Comparison of ENCODE assay signal across 17 cellular contexts in the genomic region with DNA sequence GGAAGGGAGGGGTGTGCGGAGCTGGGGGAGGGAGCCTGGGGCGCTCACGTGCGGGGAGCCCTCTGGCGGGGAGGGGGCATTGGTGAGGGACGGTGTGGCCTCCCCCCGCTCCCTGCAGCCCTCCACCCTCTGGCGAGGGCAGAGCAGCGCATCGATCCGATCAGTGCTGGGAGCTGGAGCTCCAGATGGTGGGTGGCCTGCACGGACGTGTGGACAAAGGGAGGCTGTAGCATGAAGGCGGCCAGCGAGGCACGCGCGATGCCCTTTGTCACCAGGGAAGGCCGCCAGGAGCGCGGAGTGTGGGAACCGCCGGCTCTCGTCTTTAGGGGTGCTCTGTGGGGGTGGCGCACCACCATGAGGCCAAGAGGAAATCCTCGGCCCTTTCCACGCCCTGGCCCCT. TPM values are rescaled to one million over a fixed set of nuclear protein-coding genes. Genes with fewer than 3 reads are reported as not detected.
"Had no signal": no experiment of that assay in that cellular context is flagged by ENCODE, and none has a peak within 500 bp of the region (broad histone marks: within the 10 kb centered on the region; RNA-seq: fewer than 3 reads in every experiment).

No MANE protein-coding gene starts in this region.

- H3K4me3 Mint-ChIP-seq: activated CD4-positive, alpha-beta T cell treated with anti-CD3 and anti-CD28 coated beads, Interleukin-2, amount 10 ng/mL, durations not matched to agents 7 days and 5 days; activated naive CD4-positive, alpha-beta T cell treated with anti-CD3 and anti-CD28 coated beads for 36 hours; naive thymus-derived CD8-positive, alpha-beta T cell; T-helper 1 cell treated with Interleukin-12 subunit alpha and Interleukin-12 subunit beta and Interleukin-4 antibody, amounts not matched to agents 30 μg/mL and 1 μg/mL, for 36 hours had no signal

- H3K27ac ChIP-seq: gastrocnemius medialis, prostate gland, suprapubic skin had no signal

- H3K36me3 ChIP-seq: gastrocnemius medialis, prostate gland, suprapubic skin, upper lobe of right lung had no signal

- ATAC-seq: gastrocnemius medialis; naive thymus-derived CD8-positive, alpha-beta T cell; sciatic nerve; stimulated activated naive CD8-positive, alpha-beta T cell treated with anti-CD3 and anti-CD28 coated beads, Interleukin-15, Interleukin-2, amounts not matched to agents 100 U/mL and 50 U/mL, for 24 hours had no signal

- FAIRE-seq: colon had no signal

- H3K36me3 Mint-ChIP-seq: naive thymus-derived CD8-positive, alpha-beta T cell had no signal

- H3K9me3 ChIP-seq: gastrocnemius medialis, mucosa of descending colon, prostate gland, suprapubic skin, upper lobe of right lung had no signal

- H3K27ac Mint-ChIP-seq: activated CD4-positive, alpha-beta T cell treated with anti-CD3 and anti-CD28 coated beads, Interleukin-2, amount 10 ng/mL, durations not matched to agents 7 days and 5 days; activated naive CD4-positive, alpha-beta T cell treated with anti-CD3 and anti-CD28 coated beads for 36 hours; naive thymus-derived CD8-positive, alpha-beta T cell; T-helper 1 cell treated with Interleukin-12 subunit alpha and Interleukin-12 subunit beta and Interleukin-4 antibody, amounts not matched to agents 30 μg/mL and 1 μg/mL, for 36 hours had no signal

- H3K4me3 ChIP-seq: gastrocnemius medialis, lung, mucosa of descending colon, prostate gland, suprapubic skin, upper lobe of right lung had no signal

- DNase-seq: activated CD4-positive, alpha-beta T cell treated with anti-CD3 and anti-CD28 coated beads, Interleukin-2, amount 10 ng/mL, durations not matched to agents 7 days and 5 days; activated CD4-positive, CD25-positive, alpha-beta regulatory T cell; activated CD8-positive, alpha-beta memory T cell treated with anti-CD3 and anti-CD28 coated beads for 24 hours; activated naive CD4-positive, alpha-beta T cell treated with anti-CD3 and anti-CD28 coated beads for 36 hours; gastrocnemius medialis; naive thymus-derived CD8-positive, alpha-beta T cell; occipital lobe; stimulated activated CD4-positive, alpha-beta T cell treated with anti-CD3 and anti-CD28 coated beads, Interleukin-2, amount 100 ng/mL, for 24 hours; stimulated activated naive CD8-positive, alpha-beta T cell treated with anti-CD3 and anti-CD28 coated beads, Interleukin-15, Interleukin-2, amounts not matched to agents 100 U/mL and 50 U/mL, for 24 hours had no signal

- H3K9me3 Mint-ChIP-seq: activated CD4-positive, alpha-beta T cell treated with anti-CD3 and anti-CD28 coated beads, Interleukin-2, amount 10 ng/mL, durations not matched to agents 7 days and 5 days; activated naive CD4-positive, alpha-beta T cell treated with anti-CD3 and anti-CD28 coated beads for 36 hours; naive thymus-derived CD8-positive, alpha-beta T cell; T-helper 1 cell treated with Interleukin-12 subunit alpha and Interleukin-12 subunit beta and Interleukin-4 antibody, amounts not matched to agents 30 μg/mL and 1 μg/mL, for 36 hours had no signal

RNA-seq across cellular contexts. Expression of a gene that starts 5.4 kb away (rescaled TPM):
- total RNA-seq: activated CD4-positive, alpha-beta T cell treated with anti-CD3 and anti-CD28 coated beads, Interleukin-2, amount 10 ng/mL, durations not matched to agents 7 days and 5 days; activated naive CD4-positive, alpha-beta T cell treated with anti-CD3 and anti-CD28 coated beads for 36 hours had no signal
- polyA plus RNA-seq: naive thymus-derived CD8-positive, alpha-beta T cell had no signal

RNA-seq across cellular contexts. Expression of a gene that starts 59.4 kb away (rescaled TPM):
- total RNA-seq: gastrocnemius medialis had no signal
